In genomic region chr1:32336963-32337675, GRCh38 we compare ENCODE assay signal across 9 cellular contexts. TPM values are rescaled to one million over a fixed set of nuclear protein-coding genes. Genes with fewer than 3 reads are reported as not detected.
DNase-seq lines count a peak whose midpoint lies in the region; ATAC-seq and TF ChIP-seq lines count a peak whose summit lies in the region.
"Had no signal": no experiment of that assay in that cellular context is flagged by ENCODE, and none has a peak within 500 bp of the region (broad histone marks: within the 10 kb centered on the region; RNA-seq: fewer than 3 reads in every experiment).

No MANE protein-coding gene starts in this region.

- peaks cover 37% of the 10 kb centered on the region for H3K4me1 Mint-ChIP-seq in activated CD8-positive, alpha-beta memory T cell treated with anti-CD3 and anti-CD28 coated beads, Interleukin-2, amount 10 ng/mL, durations not matched to agents 7 days and 5 days

- peaks cover 5 to 59% (median 22%) of the 10 kb centered on the region in 12 donors for H3K4me1 ChIP-seq in heart left ventricle

- H3K9me3 ChIP-seq in heart left ventricle: no peaks in the 10 kb centered on the region
- H3K9me3 ChIP-seq: thyroid gland had no signal

- CTCF ChIA-PET in activated CD8-positive, alpha-beta memory T cell treated with anti-CD3 and anti-CD28 coated beads, Interleukin-2, amount 10 ng/mL, durations not matched to agents 7 days and 5 days (lab: Charles Lee): interaction anchor here (0.7 to 4.6 kb wide), 8 partner anchors 14 to 122 kb away, joined by 3 to 27 read pairs (median 6); partner anchors contain the start of genes BSDC1 and HDAC1

- intact Hi-C loops in heart left ventricle (cut with DNase I): loop anchor here in 2 of 10 donors (2.0 to 10.0 kb wide), 2 partner anchors 14 to 112 kb away; partner anchors contain the start of genes EIF3I (in 1 of the 2) and TMEM234 (in 1 of the 2)
- intact Hi-C loops in posterior vena cava (cut with DNase I): no loop called here

- peak; percentile 7 for ATAC-seq in activated CD8-positive, alpha-beta memory T cell treated with anti-CD3 and anti-CD28 coated beads, Interleukin-2, amount 10 ng/mL, durations not matched to agents 7 days and 5 days
- ATAC-seq in heart left ventricle: peak; percentile 20 to 42 (median 38)

- H3K27me3 Mint-ChIP-seq in activated CD8-positive, alpha-beta memory T cell treated with anti-CD3 and anti-CD28 coated beads, Interleukin-2, amount 10 ng/mL, durations not matched to agents 7 days and 5 days: no peaks in the 10 kb centered on the region

- H3K27ac Mint-ChIP-seq in activated CD8-positive, alpha-beta memory T cell treated with anti-CD3 and anti-CD28 coated beads, Interleukin-2, amount 10 ng/mL, durations not matched to agents 7 days and 5 days: no peak overlapping the region

- no peak for TF ChIP-seq CTCF in heart left ventricle (IDR thresholded peaks at IDR 0.05)

- H3K4me3 Mint-ChIP-seq in activated CD8-positive, alpha-beta memory T cell treated with anti-CD3 and anti-CD28 coated beads, Interleukin-2, amount 10 ng/mL, durations not matched to agents 7 days and 5 days: no peak overlapping the region

- H3K4me3 ChIP-seq in heart left ventricle: peak overlapping the region in 2 of 12 donors; percentile 70 to 93

- peaks cover 0 to 5% (median 0%) of the 10 kb centered on the region in 9 donors for H3K27me3 ChIP-seq in heart left ventricle
- H3K27me3 ChIP-seq: thyroid gland had no signal

- peak overlapping the region in 11 of 12 donors; percentile 41 to 91 (median 73) for H3K27ac ChIP-seq in heart left ventricle

- 51 to 63% (median 52%) methylated on average over 5 to 8 of the region's 8 CpGs for WGBS in heart left ventricle, 4 donors

- TF ChIP-seq POLR2A in heart left ventricle (IDR thresholded peaks at IDR 0.05): no peak

- peaks cover 7% of the 10 kb centered on the region for H3K36me3 Mint-ChIP-seq in activated CD8-positive, alpha-beta memory T cell treated with anti-CD3 and anti-CD28 coated beads, Interleukin-2, amount 10 ng/mL, durations not matched to agents 7 days and 5 days

- no peaks in the 10 kb centered on the region for H3K9me3 Mint-ChIP-seq in activated CD8-positive, alpha-beta memory T cell treated with anti-CD3 and anti-CD28 coated beads, Interleukin-2, amount 10 ng/mL, durations not matched to agents 7 days and 5 days (ENCODE audit: low read depth)

- peaks cover 0 to 23% (median 14%) of the 10 kb centered on the region in 9 donors for H3K36me3 ChIP-seq in heart left ventricle

- DNase-seq in GM03348 (ENCODE audit: low spot score) (peak; percentile 56), M059J (ENCODE audit: low read depth) (peak; percentile 83), heart left ventricle (peak in 4 of 5 donors; percentile 38 to 70 (median 64)), posterior vena cava (ENCODE audit: low spot score) (no peak), SHP77 (lab: John Stamatoyannopoulos, UW) (no peak), ecto neural progenitor cell (ENCODE audit: low spot score) (no peak)
- peak; percentile 68 for DNase-seq in activated CD8-positive, alpha-beta memory T cell treated with anti-CD3 and anti-CD28 coated beads, Interleukin-2, amount 10 ng/mL, durations not matched to agents 7 days and 5 days
- DNase-seq in stimulated activated CD8-positive, alpha-beta memory T cell treated with anti-CD3 and anti-CD28 coated beads, Interleukin-15, amount 100 ng/mL, for 48 hours (ENCODE audit: low read depth in 2 of 2): peak; percentile 56 to 67

RNA-seq across cellular contexts. Expression of gene MARCKSL1, which starts 1.1 kb away (rescaled TPM):
- total RNA-seq in M059J (2014; rRNA removed; shearing (Covaris generic)): 73.3 and 110 TPM in 2 replicates
- 10 to 100 TPM; 11.2 to 11.8 TPM for total RNA-seq in activated CD8-positive, alpha-beta memory T cell treated with anti-CD3 and anti-CD28 coated beads, Interleukin-2, amount 10 ng/mL, durations not matched to agents 7 days and 5 days
- 10 to 100 TPM in 7 of 9 donors, 1 to 10 TPM in 2; 6.8 to 44.0 (median 12.1) TPM for total RNA-seq in heart left ventricle
- 10 to 100 TPM in 1 of 2 donors, 1 to 10 TPM in 1; 8.1 to 29.8 TPM for polyA plus RNA-seq in heart left ventricle
- 10 to 100 TPM; 40.9 to 43.9 TPM for total RNA-seq in posterior vena cava

RNA-seq across cellular contexts. Expression of gene FAM229A, which starts 25.2 kb away (rescaled TPM):
- total RNA-seq in M059J (2014; rRNA removed; shearing (Covaris generic)): 0.42 and 1.2 TPM in 2 replicates
- total RNA-seq in activated CD8-positive, alpha-beta memory T cell treated with anti-CD3 and anti-CD28 coated beads, Interleukin-2, amount 10 ng/mL, durations not matched to agents 7 days and 5 days: 1 to 10 TPM; 4.1 to 5.4 TPM
- total RNA-seq in heart left ventricle (1 to 10 TPM; 1.2 to 4.4 (median 2.1) TPM), posterior vena cava (1 to 10 TPM; 4.4 to 5.4 TPM)
- polyA plus RNA-seq in heart left ventricle: 1 to 10 TPM; 1.4 to 4.0 TPM

RNA-seq across cellular contexts. Expression of gene TSSK3, which starts 25.2 kb away (rescaled TPM):
- total RNA-seq in M059J (2014; rRNA removed; shearing (Covaris generic)): 0.07 TPM in 1 of 2 replicates, not detected in the other
- total RNA-seq in activated CD8-positive, alpha-beta memory T cell treated with anti-CD3 and anti-CD28 coated beads, Interleukin-2, amount 10 ng/mL, durations not matched to agents 7 days and 5 days: under 1 TPM; 0.70 TPM
- total RNA-seq in heart left ventricle: 1 to 10 TPM in 6 of 9 donors, under 1 TPM in 1, not detected in 2; 0.72 to 2.6 (median 1.7) TPM
- 1 to 10 TPM in 1 of 2 donors, under 1 TPM in 1; 0.37 to 3.1 TPM for polyA plus RNA-seq in heart left ventricle
- total RNA-seq in posterior vena cava: 1 to 10 TPM; 2.6 to 3.9 TPM

RNA-seq across cellular contexts. Expression of gene HDAC1, which starts 45.2 kb away (rescaled TPM):
- total RNA-seq in M059J (2014; rRNA removed; shearing (Covaris generic)): 158 and 171 TPM in 2 replicates
- total RNA-seq in activated CD8-positive, alpha-beta memory T cell treated with anti-CD3 and anti-CD28 coated beads, Interleukin-2, amount 10 ng/mL, durations not matched to agents 7 days and 5 days: 100 to 1,000 TPM; 183 to 189 TPM
- total RNA-seq in heart left ventricle (10 to 100 TPM; 22.0 to 46.6 (median 29.3) TPM), posterior vena cava (10 to 100 TPM; 36.6 to 40.8 TPM)
- 10 to 100 TPM; 20.0 to 37.6 TPM for polyA plus RNA-seq in heart left ventricle

RNA-seq across cellular contexts. Expression of gene BSDC1, which starts 57.1 kb away (rescaled TPM):
- 86.0 and 91.7 TPM in 2 replicates for total RNA-seq in M059J (2014; rRNA removed; shearing (Covaris generic))
- total RNA-seq in activated CD8-positive, alpha-beta memory T cell treated with anti-CD3 and anti-CD28 coated beads, Interleukin-2, amount 10 ng/mL, durations not matched to agents 7 days and 5 days: 10 to 100 TPM; 39.8 to 43.3 TPM
- total RNA-seq in heart left ventricle (10 to 100 TPM; 35.6 to 53.2 (median 44.5) TPM), posterior vena cava (10 to 100 TPM; 37.2 to 42.5 TPM)
- polyA plus RNA-seq in heart left ventricle: 10 to 100 TPM; 25.1 to 46.9 TPM

Comparison
In these comparisons a context has a peak if more than half of its experiments do, and no peak if none do; other contexts are left out.
1. DNase-seq: peak in GM03348 (single experiment), M059J (single experiment), activated CD8-positive, alpha-beta memory T cell treated with anti-CD3 and anti-CD28 coated beads, Interleukin-2, amount 10 ng/mL, durations not matched to agents 7 days and 5 days (single experiment), heart left ventricle (4 of 5) and stimulated activated CD8-positive, alpha-beta memory T cell treated with anti-CD3 and anti-CD28 coated beads, Interleukin-15, amount 100 ng/mL, for 48 hours (2 of 2); none in posterior vena cava (single experiment), SHP77 (0 of 2) and ecto neural progenitor cell (single experiment).